ENCODE assay signal across 8 cellular contexts in genomic region chr21:43810505-43811261, GRCh38. TPM values are rescaled to one million over a fixed set of nuclear protein-coding genes. Genes with fewer than 3 reads are reported as not detected.
DNase-seq lines count a peak whose midpoint lies in the region; ATAC-seq, FAIRE-seq and TF ChIP-seq lines count a peak whose summit lies in the region.

No MANE protein-coding gene starts in this region.

- H3K79me2 ChIP-seq in HepG2 (ENCODE audit: insufficient read depth, low read length): no peaks in the 10 kb centered on the region

- TF ChIP-seq EP300 in HepG2 (IDR thresholded peaks at IDR 0.05; ENCODE audit: low read depth in 2 of 2, low read length in 2 of 2) (no peak), HepG2 (CRISPR knock-in tag; IDR thresholded peaks at IDR 0.05; ENCODE audit: borderline replicate concordance) (no peak; the same call in 1 of the 2 replicates)

- DNase-seq in GM13976 (ENCODE audit: low spot score) (peak; percentile 97), NCI-H460 (ENCODE audit: extremely low read depth, low read depth) (peak; percentile 62), cerebellum (ENCODE audit: low spot score) (peak; percentile 76), HepG2 (ENCODE audit: low spot score) (peak; percentile 75)
- DNase-seq in activated CD4-positive, alpha-beta T cell treated with anti-CD3 and anti-CD28 coated beads for 4 hours: peak; percentile 81 to 91
- DNase-seq in stimulated activated CD4-positive, alpha-beta T cell treated with anti-CD3 and anti-CD28 coated beads, Interleukin-4, amount 100 ng/mL, for 4 hours: peak; percentile 78 to 90

- H3K9me3 ChIP-seq in HepG2 (ENCODE audit: low read length): no peaks in the 10 kb centered on the region

- no peak for TF ChIP-seq POLR2A in HepG2 (IDR thresholded peaks at IDR 0.05; ENCODE audit: insufficient read depth in 1 of 2, low read depth in 2 of 2, low read length in 2 of 2)

- peak; percentile 97 for TF ChIP-seq RAD21 in HepG2 (CRISPR knock-in tag; IDR thresholded peaks at IDR 0.05)

- in situ Hi-C loops in GM13976 (cut with MboI; ENCODE audit: low sequenced_read_pairs, unreplicated experiment) (loop anchor here (10.0 to 25.0 kb wide), 3 partner anchors 134 to 477 kb away; partner anchors contain the start of gene AIRE), HepG2 (cut with HindIII; ENCODE audit: extremely low pct_ligation_motif_present, low pct_unique_long_range_greater_than_20kb) (loop anchor here (5.0 kb wide), 1 partner anchor 127 kb away; no protein-coding TSS in a partner anchor)

- peaks cover 1 to 4% of the 10 kb centered on the region in 2 experiments; a peak in 2 of 5 replicates for H3K36me3 ChIP-seq in HepG2 (replicated peaks in 1 of 2; ENCODE audit: control insufficient read depth in 1 of 2, insufficient read depth in 2 of 2, low read length in 2 of 2)

- ATAC-seq in HG03103 (IDR thresholded peaks at IDR 0.05; ENCODE audit: low read depth, unreplicated experiment): peak; percentile 59
- ATAC-seq in HepG2: peak; percentile 79
- ATAC-seq in GM18502 (IDR thresholded peaks at IDR 0.05; ENCODE audit: poor library complexity, unreplicated experiment): no peak

- peaks cover 0 to 2% of the 10 kb centered on the region in 2 experiments; a peak in 2 of 5 replicates for H3K27me3 ChIP-seq in HepG2 (ENCODE audit: control insufficient read depth in 1 of 2, insufficient read depth in 2 of 2, low read length in 2 of 2)

- TF ChIP-seq CTCF in GM13976 (IDR thresholded peaks at IDR 0.05; ENCODE audit: borderline replicate concordance, control extremely low read depth, extremely low read depth, insufficient read depth, missing control alignments) (peak; percentile 93), HepG2 (CRISPR knock-in tag; IDR thresholded peaks at IDR 0.05) (peak; percentile 99)

- 27% methylated on average over 17 of the region's 23 CpGs for WGBS in HepG2 (ENCODE audit: low lambda C conversion rate)

- no peak overlapping the region for H3K27ac ChIP-seq in HepG2 (ENCODE audit: extremely low read length, insufficient read depth, low read length)

- peak overlapping the region in 1 of 3 experiments; percentile 65; a peak in 3 of 6 replicates for H3K4me3 ChIP-seq in HepG2 (replicated peaks in 1 of 3; ENCODE audit: insufficient read depth in 1 of 3, low read depth in 2 of 3, low read length in 3 of 3)

- BruUV-seq in HepG2 (replicated peaks; lab: Mats Ljungman, UMichigan): no TSS peak

- CTCF ChIA-PET in HepG2 (lab: Yijun Ruan, JAX; ENCODE audit: low intra/inter-chr PET ratio, low total read pairs): interaction anchor here (1.1 to 2.1 kb wide), 4 partner anchors 101 to 165 kb away, joined by 3 to 11 read pairs (median 10); no protein-coding TSS in a partner anchor

- POLR2A ChIA-PET in HepG2 (lab: Yijun Ruan, JAX): no interaction called here

- intact Hi-C loops in HepG2 (cut with micrococcal nuclease; ENCODE audit: unreplicated experiment): loop anchor here (2.0 to 10.0 kb wide), 2 partner anchors 104 to 128 kb away; no protein-coding TSS in a partner anchor

- FAIRE-seq in HepG2 (lab: Jason Lieb, UNC): peak; percentile 73

- no peak overlapping the region for H2AFZ ChIP-seq in HepG2 (ENCODE audit: low read length)

- peak overlapping the region; percentile 92 for H3K4me2 ChIP-seq in HepG2 (ENCODE audit: low read depth, low read length)

- H4K20me1 ChIP-seq in HepG2 (ENCODE audit: insufficient read depth, low read length): no peaks in the 10 kb centered on the region

- H3K4me1 ChIP-seq in HepG2 (ENCODE audit: insufficient read depth, low read length): peaks cover 44% of the 10 kb centered on the region

- peak overlapping the region; percentile 27; the same call in 1 of the 2 replicates for H3K9ac ChIP-seq in HepG2 (ENCODE audit: insufficient read depth, low read depth, low read length)

RNA-seq across cellular contexts. Expression of gene RRP1, which starts 21.3 kb away (rescaled TPM):
- 23.3 and 24.9 TPM in 2 replicates for total RNA-seq in NCI-H460 (2014; rRNA removed; shearing (Covaris generic))
- 61.0 and 63.8 TPM in 2 replicates for polyA plus RNA-seq in NCI-H460 (2014; cell fraction: nucleus; rRNA removed)
- total RNA-seq in cerebellum: 16.7 TPM
- total RNA-seq in HepG2 (2016; rRNA removed; fragmentation: Illumina TruSeq; extraction: Trizol): 24.6 and 35.1 TPM in 2 replicates
- total RNA-seq in HepG2 (2016; cell fraction: cytosol; rRNA removed; fragmentation: Illumina TruSeq; extraction: Trizol; ENCODE audit: low read depth): 16.9 and 17.1 TPM in 2 replicates
- 24.1 and 32.9 TPM in 2 replicates for total RNA-seq in HepG2 (2016; cell fraction: insoluble cytoplasmic fraction; rRNA removed; fragmentation: Illumina TruSeq; extraction: Trizol)
- total RNA-seq in HepG2 (2016; cell fraction: membrane; rRNA removed; fragmentation: Illumina TruSeq; extraction: Trizol): 10.3 and 11.2 TPM in 2 replicates
- 29.9 and 34.8 TPM in 2 replicates for total RNA-seq in HepG2 (2016; cell fraction: nucleus; rRNA removed; fragmentation: Illumina TruSeq; extraction: Trizol)
- polyA plus RNA-seq in HepG2 (2011; rRNA removed): 20.1 and 22.2 TPM in 2 replicates
- 11.2 and 11.3 TPM in 2 replicates for polyA plus RNA-seq in HepG2 (2011; cell fraction: cytosol; rRNA removed)
- polyA plus RNA-seq in HepG2 (2011; cell fraction: nucleus; rRNA removed): 110 and 114 TPM in 2 replicates
- 22.7 and 27.0 TPM in 2 replicates for polyA plus RNA-seq in HepG2 (2012)
- polyA plus RNA-seq in HepG2 (2016; cell fraction: cytosol; fragmentation: Illumina TruSeq; extraction: Trizol; ENCODE audit: low read depth): 3.0 and 3.7 TPM in 2 replicates
- polyA plus RNA-seq in HepG2 (2016; cell fraction: insoluble cytoplasmic fraction; fragmentation: Illumina TruSeq; extraction: Trizol; ENCODE audit: low read depth): 25.7 and 32.8 TPM in 2 replicates
- 4.3 and 6.1 TPM in 2 replicates for polyA plus RNA-seq in HepG2 (2016; cell fraction: membrane; fragmentation: Illumina TruSeq; extraction: Trizol; ENCODE audit: low read depth)
- 70.6 and 74.1 TPM in 2 replicates for polyA plus RNA-seq in HepG2 (2016; cell fraction: nucleus; fragmentation: Illumina TruSeq; extraction: Trizol; ENCODE audit: insufficient read depth, low read depth)
- polyA minus RNA-seq in HepG2 (2011; rRNA and poly(A)+ RNA removed; ENCODE audit: low replicate concordance): 9.8 and 26.9 TPM in 2 replicates
- 5.9 and 9.7 TPM in 2 replicates for polyA minus RNA-seq in HepG2 (2011; cell fraction: cytosol; rRNA and poly(A)+ RNA removed)
- 27.0 and 37.2 TPM in 2 replicates for polyA minus RNA-seq in HepG2 (2011; cell fraction: nucleus; rRNA and poly(A)+ RNA removed)

RNA-seq across cellular contexts. Expression of gene CSTB, which starts 34.6 kb away (rescaled TPM):
- 30.5 and 32.8 TPM in 2 replicates for total RNA-seq in NCI-H460 (2014; rRNA removed; shearing (Covaris generic))
- 6.6 and 11.9 TPM in 2 replicates for polyA plus RNA-seq in NCI-H460 (2014; cell fraction: nucleus; rRNA removed)
- total RNA-seq in cerebellum (4.4 TPM), HepG2 (2016; rRNA removed; fragmentation: Illumina TruSeq; extraction: Trizol) (11.7 and 15.8 TPM in 2 replicates)
- total RNA-seq in HepG2 (2016; cell fraction: cytosol; rRNA removed; fragmentation: Illumina TruSeq; extraction: Trizol; ENCODE audit: low read depth): 8.0 and 9.1 TPM in 2 replicates
- 11.9 and 14.9 TPM in 2 replicates for total RNA-seq in HepG2 (2016; cell fraction: insoluble cytoplasmic fraction; rRNA removed; fragmentation: Illumina TruSeq; extraction: Trizol)
- total RNA-seq in HepG2 (2016; cell fraction: membrane; rRNA removed; fragmentation: Illumina TruSeq; extraction: Trizol): 9.8 and 11.8 TPM in 2 replicates
- total RNA-seq in HepG2 (2016; cell fraction: nucleus; rRNA removed; fragmentation: Illumina TruSeq; extraction: Trizol): 6.6 and 7.1 TPM in 2 replicates
- polyA plus RNA-seq in HepG2 (2011; rRNA removed): 94.1 and 110 TPM in 2 replicates
- polyA plus RNA-seq in HepG2 (2011; cell fraction: cytosol; rRNA removed): 129 and 137 TPM in 2 replicates
- 53.4 and 59.2 TPM in 2 replicates for polyA plus RNA-seq in HepG2 (2011; cell fraction: nucleus; rRNA removed)
- 58.7 and 69.9 TPM in 2 replicates for polyA plus RNA-seq in HepG2 (2012)
- polyA plus RNA-seq in HepG2 (2016; cell fraction: cytosol; fragmentation: Illumina TruSeq; extraction: Trizol; ENCODE audit: low read depth): 34.3 and 43.0 TPM in 2 replicates
- polyA plus RNA-seq in HepG2 (2016; cell fraction: insoluble cytoplasmic fraction; fragmentation: Illumina TruSeq; extraction: Trizol; ENCODE audit: low read depth): 53.0 and 57.2 TPM in 2 replicates
- 32.8 and 40.2 TPM in 2 replicates for polyA plus RNA-seq in HepG2 (2016; cell fraction: membrane; fragmentation: Illumina TruSeq; extraction: Trizol; ENCODE audit: low read depth)
- polyA plus RNA-seq in HepG2 (2016; cell fraction: nucleus; fragmentation: Illumina TruSeq; extraction: Trizol; ENCODE audit: insufficient read depth, low read depth): 34.9 and 36.2 TPM in 2 replicates
- polyA minus RNA-seq in HepG2 (2011; rRNA and poly(A)+ RNA removed; ENCODE audit: low replicate concordance): 37.2 and 51.7 TPM in 2 replicates
- polyA minus RNA-seq in HepG2 (2011; cell fraction: cytosol; rRNA and poly(A)+ RNA removed): 24.0 and 25.6 TPM in 2 replicates
- polyA minus RNA-seq in HepG2 (2011; cell fraction: nucleus; rRNA and poly(A)+ RNA removed): 9.0 and 15.4 TPM in 2 replicates

RNA-seq across cellular contexts. Expression of gene AGPAT3, which starts 54.3 kb away (rescaled TPM):
- 27.5 and 29.3 TPM in 2 replicates for total RNA-seq in NCI-H460 (2014; rRNA removed; shearing (Covaris generic))
- 24.9 and 25.1 TPM in 2 replicates for polyA plus RNA-seq in NCI-H460 (2014; cell fraction: nucleus; rRNA removed)
- total RNA-seq in cerebellum (32.3 TPM), HepG2 (2016; rRNA removed; fragmentation: Illumina TruSeq; extraction: Trizol) (46.8 and 54.4 TPM in 2 replicates)
- total RNA-seq in HepG2 (2016; cell fraction: cytosol; rRNA removed; fragmentation: Illumina TruSeq; extraction: Trizol; ENCODE audit: low read depth): 14.8 and 16.1 TPM in 2 replicates
- total RNA-seq in HepG2 (2016; cell fraction: insoluble cytoplasmic fraction; rRNA removed; fragmentation: Illumina TruSeq; extraction: Trizol): 41.2 and 56.0 TPM in 2 replicates
- total RNA-seq in HepG2 (2016; cell fraction: membrane; rRNA removed; fragmentation: Illumina TruSeq; extraction: Trizol): 53.6 and 57.0 TPM in 2 replicates
- 49.6 and 56.0 TPM in 2 replicates for total RNA-seq in HepG2 (2016; cell fraction: nucleus; rRNA removed; fragmentation: Illumina TruSeq; extraction: Trizol)
- 32.2 and 40.5 TPM in 2 replicates for polyA plus RNA-seq in HepG2 (2011; rRNA removed)
- polyA plus RNA-seq in HepG2 (2011; cell fraction: cytosol; rRNA removed): 34.8 and 46.1 TPM in 2 replicates
- 58.5 and 63.8 TPM in 2 replicates for polyA plus RNA-seq in HepG2 (2011; cell fraction: nucleus; rRNA removed)
- 30.3 and 31.7 TPM in 2 replicates for polyA plus RNA-seq in HepG2 (2012)
- polyA plus RNA-seq in HepG2 (2016; cell fraction: cytosol; fragmentation: Illumina TruSeq; extraction: Trizol; ENCODE audit: low read depth): 19.7 and 23.3 TPM in 2 replicates
- polyA plus RNA-seq in HepG2 (2016; cell fraction: insoluble cytoplasmic fraction; fragmentation: Illumina TruSeq; extraction: Trizol; ENCODE audit: low read depth): 37.4 and 44.0 TPM in 2 replicates
- 43.7 and 47.5 TPM in 2 replicates for polyA plus RNA-seq in HepG2 (2016; cell fraction: membrane; fragmentation: Illumina TruSeq; extraction: Trizol; ENCODE audit: low read depth)
- polyA plus RNA-seq in HepG2 (2016; cell fraction: nucleus; fragmentation: Illumina TruSeq; extraction: Trizol; ENCODE audit: insufficient read depth, low read depth): 78.1 and 78.9 TPM in 2 replicates
- 56.4 and 145 TPM in 2 replicates for polyA minus RNA-seq in HepG2 (2011; rRNA and poly(A)+ RNA removed; ENCODE audit: low replicate concordance)
- polyA minus RNA-seq in HepG2 (2011; cell fraction: cytosol; rRNA and poly(A)+ RNA removed): 41.5 and 50.9 TPM in 2 replicates
- polyA minus RNA-seq in HepG2 (2011; cell fraction: nucleus; rRNA and poly(A)+ RNA removed): 28.1 and 33.7 TPM in 2 replicates
